Comparison of ENCODE assay signal across 17 cellular contexts in the genomic region with DNA sequence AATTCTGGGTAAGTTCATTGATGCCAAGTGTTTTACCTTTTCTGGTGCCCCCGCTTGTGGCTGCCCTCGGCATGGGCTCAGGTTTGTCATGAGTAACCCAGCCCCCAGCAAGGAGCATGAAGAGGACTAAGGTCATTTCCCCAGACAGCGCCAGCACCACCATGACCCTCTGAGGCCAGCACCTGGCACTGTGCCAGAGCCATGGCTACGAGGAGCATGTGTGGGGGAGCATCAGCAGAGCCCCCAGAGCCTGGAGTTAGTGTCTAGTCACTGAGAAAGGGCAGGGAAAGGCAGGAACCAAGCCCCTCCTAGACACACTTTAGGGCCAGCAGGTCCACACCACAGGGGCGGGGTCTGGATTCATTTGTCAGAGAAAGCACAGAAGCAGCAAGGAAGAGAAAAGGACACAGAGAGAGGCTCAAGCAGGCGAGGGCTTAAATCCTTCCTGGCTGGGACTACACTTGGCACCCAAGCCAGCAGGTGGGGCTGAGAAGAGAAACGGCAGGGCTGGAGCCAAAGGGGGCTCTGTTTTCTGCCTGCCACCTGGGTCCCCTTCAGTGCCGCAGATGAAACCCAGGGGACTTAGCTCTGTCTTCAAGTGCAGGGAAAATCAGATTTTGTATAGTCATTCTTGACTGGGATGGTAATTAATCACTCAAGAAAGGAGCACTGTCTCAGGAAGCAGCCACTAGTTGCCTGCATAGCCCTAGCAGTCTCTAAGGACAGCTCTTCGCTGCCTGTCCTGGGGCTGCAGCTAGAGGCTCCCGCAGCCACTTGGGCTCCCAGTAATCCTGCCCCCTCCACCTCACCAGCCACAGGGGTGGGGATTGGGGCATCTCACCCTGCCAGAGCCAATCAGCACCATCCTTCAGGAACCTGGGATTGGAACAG.
A peak's percentile ranks its signal among the peaks of the same experiment; 100 is the strongest.
DNase-seq lines count a peak whose midpoint lies in the region; ATAC-seq, FAIRE-seq and TF ChIP-seq lines count a peak whose summit lies in the region.
"Had no signal": no experiment of that assay in that cellular context is flagged by ENCODE, and none has a peak within 500 bp of the region (broad histone marks: within the 10 kb centered on the region; RNA-seq: fewer than 3 reads in every experiment).

No MANE protein-coding gene starts in this region.

- H3K27ac Mint-ChIP-seq in endothelial cell (ENCODE audit: unreplicated experiment) = no peak overlapping the region

- no peaks in the 10 kb centered on the region for H3K36me3 Mint-ChIP-seq in endothelial cell (ENCODE audit: low read depth, unreplicated experiment)

- no peaks in the 10 kb centered on the region for H3K9me3 Mint-ChIP-seq in endothelial cell (ENCODE audit: unreplicated experiment)

- DNase-seq in 8988T (peak; percentile 33), H54 (ENCODE audit: insufficient read length, low spot score) (peak; percentile 30), NCI-H2171 treated with DMSO at 0.1 percent for 48 hours (lab: John Stamatoyannopoulos, UW) (peak; percentile 94), endothelial cell (ENCODE audit: low spot score) (peak; percentile 8), NCI-H226 (no peak), AG08396 (ENCODE audit: low spot score) (no peak), GM10248 (ENCODE audit: extremely low spot score) (no peak)
- DNase-seq: activated CD4-positive, alpha-beta T cell treated with anti-CD3 and anti-CD28 coated beads for 1 hour; caudate nucleus; DND-41; KBM-7; left colon; NCI-H2029; PC-9; T-helper 1 cell; thyroid gland had no signal

- peaks cover 2% of the 10 kb centered on the region for H3K27me3 Mint-ChIP-seq in endothelial cell (ENCODE audit: unreplicated experiment)

- H3K4me3 Mint-ChIP-seq in endothelial cell (ENCODE audit: unreplicated experiment) = no peak overlapping the region

- no peak for TF ChIP-seq POLR2A in H54 (IDR thresholded peaks at IDR 0.05; ENCODE audit: low read depth, low read length)

- no peaks in the 10 kb centered on the region for H3K4me1 Mint-ChIP-seq in endothelial cell (ENCODE audit: unreplicated experiment)

- ATAC-seq in HG02571 (IDR thresholded peaks at IDR 0.05; ENCODE audit: unreplicated experiment) = no peak
- ATAC-seq: left colon had no signal

- CTCF ChIA-PET in GM10248 (lab: Yijun Ruan, JAX) = interaction anchor here (1.0 kb wide), 1 partner anchor 13 kb away, joined by 3 read pairs; no protein-coding TSS in a partner anchor

- POLR2A ChIA-PET in GM10248 (lab: Yijun Ruan, JAX) = no interaction called here

- no peak for FAIRE-seq in H54 (lab: Jason Lieb, UNC)

- TF ChIP-seq CTCF in endothelial cell (IDR thresholded peaks at IDR 0.05; ENCODE audit: unreplicated experiment) (no peak), GM10248 (IDR thresholded peaks at IDR 0.05; ENCODE audit: control extremely low read depth, extremely low read depth, low read depth, missing control alignments) (no peak)

Comparison
In these comparisons a context has a peak if more than half of its experiments do, and no peak if none do; other contexts are left out.
1. DNase-seq: peak in 8988T (single experiment), H54 (single experiment), NCI-H2171 treated with DMSO at 0.1 percent for 48 hours (single experiment) and endothelial cell (single experiment); none in NCI-H226 (single experiment), AG08396 (single experiment) and GM10248 (single experiment).